8 cellular contexts compared by ENCODE assay signal in genomic region chr19:3762130-3762473, GRCh38. TPM values are rescaled to one million over a fixed set of nuclear protein-coding genes. Genes with fewer than 3 reads are reported as not detected.
DNase-seq lines count a peak whose midpoint lies in the region; ATAC-seq and TF ChIP-seq lines count a peak whose summit lies in the region.

No MANE protein-coding gene starts in this region.

- peak overlapping the region; percentile 93 for H2AFZ ChIP-seq in parathyroid adenoma

- ATAC-seq in GM19463 (IDR thresholded peaks at IDR 0.05; ENCODE audit: unreplicated experiment) (no peak), HG03196 (IDR thresholded peaks at IDR 0.05; ENCODE audit: unreplicated experiment) (no peak)

- TF ChIP-seq POLR2A in Peyer's patch (IDR thresholded peaks at IDR 0.05): no peak

- no peaks in the 10 kb centered on the region for H3K9me3 ChIP-seq in ES-I3 (ENCODE audit: control insufficient read depth, insufficient read depth, low read length)
- no peaks in the 10 kb centered on the region for H3K9me3 ChIP-seq in Peyer's patch
- H3K9me3 ChIP-seq in parathyroid adenoma (ENCODE audit: control insufficient read depth, low read length): no peaks in the 10 kb centered on the region

- peaks cover 5% of the 10 kb centered on the region for H3K79me2 ChIP-seq in parathyroid adenoma

- H3K27ac ChIP-seq in Peyer's patch (peak overlapping the region; percentile 94 to 100 (median 96)), epithelial cell of prostate (peak overlapping the region; percentile 96), parathyroid adenoma (peak overlapping the region; percentile 97)

- H3K27me3 ChIP-seq in Peyer's patch: no peaks in the 10 kb centered on the region
- H3K27me3 ChIP-seq in parathyroid adenoma (ENCODE audit: control insufficient read depth, insufficient read depth, low read length): no peaks in the 10 kb centered on the region

- DNase-seq in Peyer's patch (no peak), epithelial cell of prostate (ENCODE audit: low read depth, low spot score) (no peak), amygdala (lab: John Stamatoyannopoulos, UW) (no peak), NCI-H2081 treated with DMSO at 0.1 percent for 48 hours (lab: John Stamatoyannopoulos, UW) (no peak)

- H3K9ac ChIP-seq in ES-I3 (ENCODE audit: low read depth, low read length) (peak overlapping the region; percentile 79; the same call in 1 of the 2 replicates), parathyroid adenoma (no peak overlapping the region)

- H3K4me3 ChIP-seq in Peyer's patch (peak overlapping the region in 2 of 4 donors; percentile 72 to 92), parathyroid adenoma (ENCODE audit: low read depth, low read length) (peak overlapping the region; percentile 100)

- no peaks in the 10 kb centered on the region for H3K36me3 ChIP-seq in ES-I3 (ENCODE audit: insufficient read depth, low read length)
- H3K36me3 ChIP-seq in Peyer's patch: peaks cover 0 to 50% (median 0%) of the 10 kb centered on the region in 3 donors
- no peaks in the 10 kb centered on the region for H3K36me3 ChIP-seq in parathyroid adenoma (ENCODE audit: control insufficient read depth, insufficient read depth, low read length)

- H3K4me1 ChIP-seq in ES-I3 (ENCODE audit: insufficient read depth, low read length): no peaks in the 10 kb centered on the region
- peaks cover 0 to 37% (median 25%) of the 10 kb centered on the region in 4 donors for H3K4me1 ChIP-seq in Peyer's patch
- no peaks in the 10 kb centered on the region for H3K4me1 ChIP-seq in parathyroid adenoma

- H3K4me2 ChIP-seq in parathyroid adenoma (ENCODE audit: low read length): peak overlapping the region; percentile 99

- TF ChIP-seq CTCF in Peyer's patch (IDR thresholded peaks at IDR 0.05): no peak
- no peak for TF ChIP-seq CTCF in parathyroid adenoma (IDR thresholded peaks at IDR 0.05)

RNA-seq across cellular contexts. Expression of gene MRPL54, which starts 0.4 kb away (rescaled TPM):
- 10 to 100 TPM; 21.4 to 58.5 (median 47.2) TPM for total RNA-seq in Peyer's patch

RNA-seq across cellular contexts. Expression of gene APBA3, which starts 0.6 kb away (rescaled TPM):
- total RNA-seq in Peyer's patch: 10 to 100 TPM; 28.5 to 48.1 (median 41.8) TPM

RNA-seq across cellular contexts. Expression of gene RAX2, which starts 9.9 kb away (rescaled TPM):
- total RNA-seq in Peyer's patch: not detected

RNA-seq across cellular contexts. Expression of gene MATK, which starts 24.1 kb away (rescaled TPM):
- total RNA-seq in Peyer's patch: 10 to 100 TPM in 1 of 4 donors, 1 to 10 TPM in 3; 2.5 to 13.1 (median 5.6) TPM

RNA-seq across cellular contexts. Expression of gene TJP3, which starts 53.9 kb away (rescaled TPM):
- 100 to 1,000 TPM in 3 of 4 donors, 10 to 100 TPM in 1; 93.3 to 364 (median 286) TPM for total RNA-seq in Peyer's patch
